21 cellular contexts compared by ENCODE assay signal in genomic region chr10:93090619-93091018, GRCh38. TPM values are rescaled to one million over a fixed set of nuclear protein-coding genes. Genes with fewer than 3 reads are reported as not detected.
"Had no signal": no experiment of that assay in that cellular context is flagged by ENCODE, and none has a peak within 500 bp of the region (broad histone marks: within the 10 kb centered on the region; RNA-seq: fewer than 3 reads in every experiment).

No MANE protein-coding gene starts in this region.

- H3K27ac ChIP-seq: lower lobe of right lung, pancreas, right lobe of liver, thoracic aorta, tibial nerve, upper lobe of left lung had no signal

- ATAC-seq: effector memory CD8-positive, alpha-beta T cell; left ventricle myocardium superior; lower lobe of right lung; natural killer cell; pancreas; right lobe of liver; stimulated activated naive B cell treated with anti-CD40 and anti-IgM and Interleukin-4, amounts not matched to agents 10 μg/mL and 1 μg/mL and 100 μg/mL, for 72 hours had no signal

- H3K36me3 ChIP-seq: lower lobe of right lung, pancreas, right lobe of liver, thoracic aorta, tibial nerve, upper lobe of left lung had no signal

- H3K4me3 ChIP-seq: lower lobe of right lung, pancreas, right lobe of liver, thoracic aorta, tibial nerve, upper lobe of left lung had no signal

- H3K4me1 ChIP-seq: lower lobe of right lung, pancreas, right lobe of liver, tibial nerve, upper lobe of left lung had no signal

- H3K27me3 ChIP-seq: pancreas, right lobe of liver, tibial nerve, upper lobe of left lung had no signal

- DNase-seq: cortex of kidney; effector memory CD8-positive, alpha-beta T cell; erythroblast; hypothalamus; immature natural killer cell; islet precursor cell; left ventricle myocardium superior; lower lobe of right lung; natural killer cell; occipital lobe; pancreas; retina; right lobe of liver; small intestine; stimulated activated CD4-positive, alpha-beta T cell treated with anti-CD3 and anti-CD28 coated beads, Interleukin-15, amount 100 ng/mL, for 24 hours; stimulated activated CD4-positive, alpha-beta T cell treated with anti-CD3 and anti-CD28 coated beads, Interleukin-2, amount 100 ng/mL, for 48 hours; stimulated activated naive B cell treated with anti-CD40 and anti-IgM and Interleukin-4, amounts not matched to agents 10 μg/mL and 1 μg/mL and 100 μg/mL, for 72 hours; upper lobe of left lung had no signal

RNA-seq across cellular contexts. Expression of gene CYP26A1, which starts 16.9 kb away (rescaled TPM):
- polyA plus RNA-seq: immature natural killer cell had no signal

RNA-seq across cellular contexts. Expression of gene CYP26C1, which starts 30.0 kb away (rescaled TPM):
- polyA plus RNA-seq: neural cell had no signal
